In the genomic region with DNA sequence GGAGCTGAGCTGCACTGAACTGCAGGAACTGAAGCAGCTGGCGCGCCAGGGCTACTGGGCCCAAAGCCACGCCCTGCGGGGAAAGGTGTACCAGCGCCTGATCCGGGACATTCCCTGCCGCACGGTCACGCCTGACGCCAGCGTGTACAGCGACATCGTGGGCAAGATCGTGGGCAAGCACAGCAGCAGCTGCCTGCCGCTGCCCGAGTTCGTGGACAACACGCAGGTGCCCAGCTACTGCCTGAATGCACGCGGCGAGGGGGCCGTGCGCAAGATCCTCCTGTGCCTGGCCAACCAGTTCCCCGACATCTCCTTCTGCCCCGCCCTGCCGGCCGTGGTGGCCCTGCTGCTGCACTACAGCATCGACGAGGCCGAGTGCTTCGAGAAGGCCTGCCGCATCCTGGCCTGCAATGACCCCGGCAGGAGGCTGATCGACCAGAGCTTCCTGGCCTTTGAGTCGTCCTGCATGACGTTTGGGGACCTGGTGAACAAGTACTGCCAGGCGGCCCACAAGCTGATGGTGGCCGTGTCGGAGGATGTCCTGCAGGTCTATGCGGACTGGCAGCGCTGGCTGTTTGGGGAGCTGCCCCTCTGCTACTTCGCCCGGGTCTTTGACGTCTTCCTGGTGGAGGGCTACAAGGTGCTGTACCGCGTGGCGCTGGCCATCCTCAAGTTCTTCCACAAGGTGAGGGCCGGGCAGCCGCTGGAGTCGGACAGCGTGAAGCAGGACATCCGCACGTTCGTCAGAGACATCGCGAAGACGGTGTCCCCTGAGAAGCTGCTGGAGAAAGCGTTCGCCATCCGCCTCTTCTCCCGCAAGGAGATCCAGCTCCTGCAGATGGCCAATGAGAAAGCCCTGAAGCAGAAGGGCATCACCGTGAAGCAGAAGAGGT, we compare ENCODE assay signal across 18 cellular contexts. TPM values are rescaled to one million over a fixed set of nuclear protein-coding genes. Genes with fewer than 3 reads are reported as not detected.
DNase-seq lines count a peak whose midpoint lies in the region; ATAC-seq and TF ChIP-seq lines count a peak whose summit lies in the region.
"Had no signal": no experiment of that assay in that cellular context is flagged by ENCODE, and none has a peak within 500 bp of the region (broad histone marks: within the 10 kb centered on the region; RNA-seq: fewer than 3 reads in every experiment).

No MANE protein-coding gene starts in this region.

- no peaks in the 10 kb centered on the region for H3K27me3 Mint-ChIP-seq in naive thymus-derived CD4-positive, alpha-beta T cell

- intact Hi-C loops in left ventricle myocardium inferior (cut with micrococcal nuclease) (no loop called here), ascending aorta (cut with DNase I) (no loop called here)
- intact Hi-C loops in naive thymus-derived CD4-positive, alpha-beta T cell (cut with micrococcal nuclease), result no loop called here

- H4K91ac ChIP-seq in neuronal stem cell (ENCODE audit: low read depth, low read length, poor library complexity), result no peak overlapping the region

- H3K9me3 ChIP-seq in left ventricle myocardium inferior (replicated peaks) (no peaks in the 10 kb centered on the region), right atrium auricular region (no peaks in the 10 kb centered on the region), ascending aorta (no peaks in the 10 kb centered on the region), neuronal stem cell (replicated peaks in 1 of 2; ENCODE audit: control insufficient read depth in 2 of 2, insufficient read depth in 1 of 2, low read depth in 1 of 2, low read length in 2 of 2) (no peaks in the 10 kb centered on the region)
- H3K9me3 ChIP-seq in naive thymus-derived CD4-positive, alpha-beta T cell (ENCODE audit: control insufficient read depth in 2 of 3, low read length in 3 of 3), result no peaks in the 10 kb centered on the region

- DNase-seq in left ventricle myocardium inferior (no peak), right atrium auricular region (ENCODE audit: low spot score) (no peak), ascending aorta (ENCODE audit: low spot score in 2 of 2) (no peak), neuronal stem cell (ENCODE audit: low spot score) (no peak), NCI-H446 (lab: John Stamatoyannopoulos, UW) (no peak), brain microvascular endothelial cell (no peak)
- no peak for DNase-seq in naive thymus-derived CD4-positive, alpha-beta T cell
- DNase-seq: ACHN; AML-193; CD8-positive, alpha-beta T cell; DMS79 treated with DMSO at 0.1 percent for 48 hours; KG1; NCI-H1436 treated with DMSO at 0.1 percent for 48 hours; NCI-H2029 treated with DMSO at 0.1 percent for 48 hours; NCI-H748 treated with DMSO at 0.1 percent for 48 hours; OCI-M1 had no signal

- no peak overlapping the region for H2BK15ac ChIP-seq in neuronal stem cell (ENCODE audit: low read length)

- in situ Hi-C loops in brain microvascular endothelial cell (cut with HindIII; ENCODE audit: low pct_ligation_motif_present, low sequenced_read_pairs), result no loop called here

- H3K36me3 Mint-ChIP-seq in naive thymus-derived CD4-positive, alpha-beta T cell, result peaks cover 0 to 8% (median 0%) of the 10 kb centered on the region in 5 donors

- no peak overlapping the region for H2AFZ ChIP-seq in neuronal stem cell (ENCODE audit: low read length)
- H2AFZ ChIP-seq: GM23248 had no signal

- WGBS in neuronal stem cell (ENCODE audit: extremely low coverage in 2 of 2, insufficient read length in 2 of 2, insufficient replicate concordance in 1 of 2), 2 donors, result no CpG with 5 or more reads among the region's 62 CpGs

- H3K4me3 ChIP-seq in left ventricle myocardium inferior, result peak overlapping the region; percentile 30
- H3K4me3 ChIP-seq in right atrium auricular region, result no peak overlapping the region
- H3K4me3 ChIP-seq in ascending aorta, result no peak overlapping the region
- H3K4me3 ChIP-seq in neuronal stem cell (ENCODE audit: low read length in 2 of 2), result peak overlapping the region in 1 of 2 donors; percentile 18
- H3K4me3 ChIP-seq in naive thymus-derived CD4-positive, alpha-beta T cell (ENCODE audit: low read length), result no peak overlapping the region
- H3K4me3 ChIP-seq in brain microvascular endothelial cell (ENCODE audit: low read depth, low read length), result no peak overlapping the region
- H3K4me3 ChIP-seq: GM23248 had no signal

- peaks cover 7% of the 10 kb centered on the region for H3K36me3 ChIP-seq in left ventricle myocardium inferior
- peaks cover 7% of the 10 kb centered on the region for H3K36me3 ChIP-seq in right atrium auricular region
- no peaks in the 10 kb centered on the region for H3K36me3 ChIP-seq in ascending aorta
- H3K36me3 ChIP-seq in neuronal stem cell (replicated peaks in 1 of 2; ENCODE audit: control insufficient read depth in 2 of 2, insufficient read depth in 2 of 2, low read length in 2 of 2), result peaks cover 19 to 40% of the 10 kb centered on the region in 2 donors
- peaks cover 0 to 19% (median 0%) of the 10 kb centered on the region in 3 experiments for H3K36me3 ChIP-seq in naive thymus-derived CD4-positive, alpha-beta T cell (ENCODE audit: control insufficient read depth in 2 of 3, insufficient read depth in 3 of 3, low read length in 3 of 3)
- H3K36me3 ChIP-seq in brain microvascular endothelial cell (replicated peaks), result peaks cover 14% of the 10 kb centered on the region

- H2BK5ac ChIP-seq in neuronal stem cell (ENCODE audit: low read length), result no peak overlapping the region

- no peaks in the 10 kb centered on the region for H3K9me3 Mint-ChIP-seq in naive thymus-derived CD4-positive, alpha-beta T cell
- H3K9me3 Mint-ChIP-seq: CD8-positive, alpha-beta T cell had no signal

- no peak for ATAC-seq in naive thymus-derived CD4-positive, alpha-beta T cell
- ATAC-seq: CD8-positive, alpha-beta T cell had no signal

- no peaks in the 10 kb centered on the region for H3K27me3 ChIP-seq in left ventricle myocardium inferior (ENCODE audit: low read depth)
- no peaks in the 10 kb centered on the region for H3K27me3 ChIP-seq in right atrium auricular region
- H3K27me3 ChIP-seq in ascending aorta, result no peaks in the 10 kb centered on the region
- no peaks in the 10 kb centered on the region for H3K27me3 ChIP-seq in neuronal stem cell (ENCODE audit: control insufficient read depth in 3 of 3, insufficient read depth in 3 of 3, low read depth in 1 of 3, low read length in 3 of 3)
- H3K27me3 ChIP-seq in naive thymus-derived CD4-positive, alpha-beta T cell (ENCODE audit: control insufficient read depth in 2 of 2, insufficient read depth in 2 of 2, low read length in 2 of 2), result no peaks in the 10 kb centered on the region
- no peaks in the 10 kb centered on the region for H3K27me3 ChIP-seq in brain microvascular endothelial cell (replicated peaks)

- H2BK120ac ChIP-seq in neuronal stem cell (ENCODE audit: low read depth, low read length), result no peak overlapping the region

- H2AK5ac ChIP-seq in neuronal stem cell (ENCODE audit: low read depth, low read length), result no peak overlapping the region

- H3K4me1 ChIP-seq in left ventricle myocardium inferior (peaks cover 41% of the 10 kb centered on the region), right atrium auricular region (peaks cover 0 to 35% of the 10 kb centered on the region in 2 donors), ascending aorta (peaks cover 12 to 25% of the 10 kb centered on the region in 2 donors), neuronal stem cell (ENCODE audit: control insufficient read depth in 2 of 2, insufficient read depth in 1 of 2, low read depth in 1 of 2, low read length in 2 of 2) (peaks cover 2 to 3% of the 10 kb centered on the region in 2 donors)
- no peaks in the 10 kb centered on the region for H3K4me1 ChIP-seq in naive thymus-derived CD4-positive, alpha-beta T cell (ENCODE audit: control insufficient read depth in 2 of 2, insufficient read depth in 2 of 2, low read length in 2 of 2)

- no peaks in the 10 kb centered on the region for H3K4me1 Mint-ChIP-seq in naive thymus-derived CD4-positive, alpha-beta T cell

- peak overlapping the region; percentile 89 for H3K23ac ChIP-seq in neuronal stem cell (ENCODE audit: low read depth, low read length, poor library complexity)

- no peak overlapping the region for H3K14ac ChIP-seq in neuronal stem cell (ENCODE audit: low read length)

- peak overlapping the region; percentile 10 for H2BK12ac ChIP-seq in neuronal stem cell (ENCODE audit: low read length)

- H3K27ac Mint-ChIP-seq in naive thymus-derived CD4-positive, alpha-beta T cell, result no peak overlapping the region
- H3K27ac Mint-ChIP-seq: CD8-positive, alpha-beta T cell had no signal

- CTCF ChIA-PET in naive thymus-derived CD4-positive, alpha-beta T cell (lab: Charles Lee), result interaction anchor here (0.6 kb wide), 1 partner anchor 35 kb away, joined by 3 read pairs; the partner anchor contains the start of gene CEMP1

- H3K27ac ChIP-seq in left ventricle myocardium inferior (replicated peaks), result peak overlapping the region; percentile 84
- H3K27ac ChIP-seq in right atrium auricular region, result peak overlapping the region in 1 of 2 donors; percentile 38
- H3K27ac ChIP-seq in ascending aorta, result peak overlapping the region; percentile 20 to 51
- no peak overlapping the region for H3K27ac ChIP-seq in neuronal stem cell (replicated peaks; ENCODE audit: low read length)
- H3K27ac ChIP-seq in naive thymus-derived CD4-positive, alpha-beta T cell (ENCODE audit: low read depth, low read length), result no peak overlapping the region
- H3K27ac ChIP-seq in brain microvascular endothelial cell, result no peak overlapping the region
- H3K27ac ChIP-seq: GM23248 had no signal

- H3K4ac ChIP-seq in neuronal stem cell (ENCODE audit: low read length), result no peak overlapping the region

- peak overlapping the region; percentile 70 for H3K9ac ChIP-seq in neuronal stem cell (ENCODE audit: low read depth, low read length, poor library complexity)
- H3K9ac ChIP-seq: GM23248 had no signal

- H3K18ac ChIP-seq in neuronal stem cell (ENCODE audit: low read length), result no peak overlapping the region

- no peak overlapping the region for H3K4me3 Mint-ChIP-seq in naive thymus-derived CD4-positive, alpha-beta T cell
- H3K4me3 Mint-ChIP-seq: CD8-positive, alpha-beta T cell had no signal

- peak overlapping the region; percentile 82 for H4K8ac ChIP-seq in neuronal stem cell (ENCODE audit: low read depth, low read length)

- TF ChIP-seq CTCF in left ventricle myocardium inferior (IDR thresholded peaks at IDR 0.05; ENCODE audit: borderline replicate concordance) (no peak), right atrium auricular region (IDR thresholded peaks at IDR 0.05) (no peak), ascending aorta (IDR thresholded peaks at IDR 0.05) (no peak), brain microvascular endothelial cell (IDR thresholded peaks at IDR 0.05; ENCODE audit: low read depth, low read length, missing control alignments) (no peak)

- peaks cover 5% of the 10 kb centered on the region for H3K79me1 ChIP-seq in neuronal stem cell (ENCODE audit: low read depth, low read length)

- H3K4me2 ChIP-seq in neuronal stem cell (ENCODE audit: insufficient read depth, low read length, poor library complexity, severe bottlenecking), result no peak overlapping the region

- POLR2A ChIA-PET in naive thymus-derived CD4-positive, alpha-beta T cell (lab: Charles Lee), result no interaction called here

RNA-seq across cellular contexts. Expression of gene ATP6V0C, which starts 17.3 kb away (rescaled TPM):
- total RNA-seq in left ventricle myocardium inferior (128 TPM), right atrium auricular region (100 to 1,000 TPM in 1 of 2 donors, 10 to 100 TPM in 1; 63.7 to 107 TPM), ascending aorta (91.9 TPM)
- polyA plus RNA-seq in neuronal stem cell (2013, experiment 1 of 2), result 244 TPM
- 240 TPM for polyA plus RNA-seq in neuronal stem cell (2013, experiment 2 of 2)
- total RNA-seq in naive thymus-derived CD4-positive, alpha-beta T cell, result 100 to 1,000 TPM in 4 of 5 experiments, 10 to 100 TPM in 1; 98.2 to 303 (median 113) TPM
- polyA plus RNA-seq in naive thymus-derived CD4-positive, alpha-beta T cell, result 10 to 100 TPM; 76.5 to 96.9 TPM

RNA-seq across cellular contexts. Expression of gene TBC1D24, which starts 21.5 kb away (rescaled TPM):
- total RNA-seq in left ventricle myocardium inferior, result 11.1 TPM
- 10 to 100 TPM in 1 of 2 donors, 1 to 10 TPM in 1; 9.6 to 10.5 TPM for total RNA-seq in right atrium auricular region
- 22.5 TPM for total RNA-seq in ascending aorta
- polyA plus RNA-seq in neuronal stem cell (2013, experiment 1 of 2), result 7.1 TPM
- polyA plus RNA-seq in neuronal stem cell (2013, experiment 2 of 2), result 7.2 TPM
- total RNA-seq in naive thymus-derived CD4-positive, alpha-beta T cell, result 10 to 100 TPM in 2 of 5 experiments, 1 to 10 TPM in 3; 5.4 to 13.5 (median 9.2) TPM
- 1 to 10 TPM; 1.7 to 2.5 TPM for polyA plus RNA-seq in naive thymus-derived CD4-positive, alpha-beta T cell

RNA-seq across cellular contexts. Expression of gene AMDHD2, which starts 23.7 kb away (rescaled TPM):
- total RNA-seq in left ventricle myocardium inferior (9.3 TPM), right atrium auricular region (10 to 100 TPM; 10.6 to 12.6 TPM), ascending aorta (16.1 TPM)
- polyA plus RNA-seq in neuronal stem cell (2013, experiment 1 of 2), result 6.3 TPM
- 6.9 TPM for polyA plus RNA-seq in neuronal stem cell (2013, experiment 2 of 2)
- 100 to 1,000 TPM in 4 of 5 experiments, 10 to 100 TPM in 1; 60.0 to 258 (median 112) TPM for total RNA-seq in naive thymus-derived CD4-positive, alpha-beta T cell
- polyA plus RNA-seq in naive thymus-derived CD4-positive, alpha-beta T cell, result 10 to 100 TPM; 15.0 to 22.5 TPM

RNA-seq across cellular contexts. Expression of gene NTN3, which starts 25.4 kb away (rescaled TPM):
- total RNA-seq in left ventricle myocardium inferior, result 0.14 TPM
- total RNA-seq in right atrium auricular region, result under 1 TPM; 0.22 to 0.51 TPM
- not detected for total RNA-seq in ascending aorta
- 0.96 TPM for polyA plus RNA-seq in neuronal stem cell (2013, experiment 1 of 2)
- 1.1 TPM for polyA plus RNA-seq in neuronal stem cell (2013, experiment 2 of 2)
- not detected for total RNA-seq in naive thymus-derived CD4-positive, alpha-beta T cell
- polyA plus RNA-seq in naive thymus-derived CD4-positive, alpha-beta T cell, result not detected
- total RNA-seq: CD8-positive, alpha-beta T cell; GM23248 had no signal
- polyA plus RNA-seq: GM23248 had no signal

RNA-seq across cellular contexts. Expression of gene CEMP1, which starts 34.7 kb away (rescaled TPM):
- total RNA-seq in left ventricle myocardium inferior, result not detected
- total RNA-seq in right atrium auricular region, result 1 to 10 TPM in 1 of 2 donors, not detected in 1; 1.5 TPM
- not detected for total RNA-seq in ascending aorta
- polyA plus RNA-seq in neuronal stem cell (2013, experiment 1 of 2), result not detected
- 0.03 TPM for polyA plus RNA-seq in neuronal stem cell (2013, experiment 2 of 2)
- 1 to 10 TPM in 3 of 5 experiments, not detected in 2; 1.4 to 3.3 (median 2.8) TPM for total RNA-seq in naive thymus-derived CD4-positive, alpha-beta T cell
- polyA plus RNA-seq in naive thymus-derived CD4-positive, alpha-beta T cell, result 1 to 10 TPM; 3.7 to 7.3 TPM
- total RNA-seq: GM23248, NCI-H460 had no signal

Comparison
In these comparisons a context has a peak if more than half of its experiments do, and no peak if none do; other contexts are left out.
1. H3K27ac ChIP-seq: peak in left ventricle myocardium inferior (single experiment) and ascending aorta (2 of 2); none in neuronal stem cell (single experiment), naive thymus-derived CD4-positive, alpha-beta T cell (single experiment) and brain microvascular endothelial cell (single experiment).